12 cellular contexts compared by ENCODE assay signal in the genomic region with DNA sequence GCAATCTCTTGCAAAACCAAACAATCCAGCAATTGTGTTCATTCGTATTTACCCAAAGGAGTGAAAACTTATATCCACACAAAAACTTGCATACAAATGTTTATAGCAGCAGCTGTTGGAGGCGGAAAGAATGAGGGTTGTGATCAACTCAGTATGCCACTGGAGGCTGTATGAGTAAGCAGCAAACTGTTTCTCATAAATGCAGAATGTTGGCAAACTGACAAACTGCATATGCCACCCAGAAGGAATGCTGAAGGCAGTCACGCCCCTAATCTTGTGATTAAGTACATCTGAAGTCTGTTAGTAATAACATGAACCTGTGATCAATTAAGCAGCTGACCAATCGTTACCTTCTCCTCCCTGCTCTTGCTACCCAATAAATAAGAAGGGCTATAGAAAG.
A peak's percentile ranks its signal among the peaks of the same experiment; 100 is the strongest.
DNase-seq lines count a peak whose midpoint lies in the region; ATAC-seq and TF ChIP-seq lines count a peak whose summit lies in the region.
"Had no signal": no experiment of that assay in that cellular context is flagged by ENCODE, and none has a peak within 500 bp of the region (broad histone marks: within the 10 kb centered on the region; RNA-seq: fewer than 3 reads in every experiment).

No MANE protein-coding gene starts in this region.

- no peaks in the 10 kb centered on the region for H3K9me3 Mint-ChIP-seq in activated CD4-positive, alpha-beta T cell treated with anti-CD3 and anti-CD28 coated beads for 36 hours (ENCODE audit: low read depth)

- intact Hi-C loops in activated CD4-positive, alpha-beta T cell treated with anti-CD3 and anti-CD28 coated beads for 36 hours (cut with DNase I, micrococcal nuclease), result no loop called here
- intact Hi-C loops in right cardiac atrium (cut with DNase I), result no loop called here

- CTCF ChIA-PET in activated CD4-positive, alpha-beta T cell treated with anti-CD3 and anti-CD28 coated beads for 36 hours (lab: Charles Lee), result interaction anchor here (2.4 kb wide), 1 partner anchor 11 kb away, joined by 8 read pairs; no protein-coding TSS in a partner anchor

- H3K4me1 ChIP-seq in right cardiac atrium (ENCODE audit: control insufficient read depth, insufficient read depth, low read length), result no peaks in the 10 kb centered on the region

- no peak overlapping the region for H3K27ac Mint-ChIP-seq in activated CD4-positive, alpha-beta T cell treated with anti-CD3 and anti-CD28 coated beads for 36 hours
- H3K27ac Mint-ChIP-seq: B cell had no signal

- no peak for ATAC-seq in activated CD4-positive, alpha-beta T cell treated with anti-CD3 and anti-CD28 coated beads for 36 hours
- ATAC-seq in SK-N-SH treated with all-trans-retinoic acid at 6 μM for 48 hours, result peak; percentile 92
- ATAC-seq in HG02970 (IDR thresholded peaks at IDR 0.05; ENCODE audit: low FRiP score, unreplicated experiment), result no peak
- ATAC-seq in right cardiac atrium, result no peak
- ATAC-seq: GM12878 had no signal

- H3K27me3 ChIP-seq in right cardiac atrium (ENCODE audit: control insufficient read depth, insufficient read depth), result no peaks in the 10 kb centered on the region

- no peak overlapping the region for H3K4me3 Mint-ChIP-seq in activated CD4-positive, alpha-beta T cell treated with anti-CD3 and anti-CD28 coated beads for 36 hours
- H3K4me3 Mint-ChIP-seq: activated naive CD4-positive, alpha-beta T cell treated with anti-CD3 and anti-CD28 coated beads, Interleukin-2, amount 50 U/mL, for 24 hours; B cell had no signal

- no peaks in the 10 kb centered on the region for H3K9me3 ChIP-seq in right cardiac atrium (ENCODE audit: control insufficient read depth, low read length)

- H3K4me1 Mint-ChIP-seq in activated CD4-positive, alpha-beta T cell treated with anti-CD3 and anti-CD28 coated beads for 36 hours, result peaks cover 18% of the 10 kb centered on the region

- no peak overlapping the region for H3K27ac ChIP-seq in right cardiac atrium (ENCODE audit: low read length)
- H3K27ac ChIP-seq: WERI-Rb-1 had no signal

- 61% methylated on average over 4 of the region's 4 CpGs for WGBS in right cardiac atrium

- H3K27me3 Mint-ChIP-seq in activated CD4-positive, alpha-beta T cell treated with anti-CD3 and anti-CD28 coated beads for 36 hours, result no peaks in the 10 kb centered on the region
- H3K27me3 Mint-ChIP-seq: activated naive CD4-positive, alpha-beta T cell treated with anti-CD3 and anti-CD28 coated beads, Interleukin-2, amount 50 U/mL, for 24 hours; B cell had no signal

- peak; percentile 40 for DNase-seq in activated CD4-positive, alpha-beta T cell treated with anti-CD3 and anti-CD28 coated beads for 36 hours
- DNase-seq in activated CD4-positive, alpha-beta T cell treated with anti-CD3 and anti-CD28 coated beads for 48 hours, result no peak
- DNase-seq in fibroblast of the conjunctiva (ENCODE audit: low read depth), result peak; percentile 95
- DNase-seq in ureter (ENCODE audit: low spot score), result peak; percentile 51
- no peak for DNase-seq in AML-193 (lab: John Stamatoyannopoulos, UW)
- no peak for DNase-seq in right cardiac atrium
- DNase-seq: WERI-Rb-1 had no signal

- no peak overlapping the region for H3K4me3 ChIP-seq in right cardiac atrium (ENCODE audit: low read length)
- H3K4me3 ChIP-seq: GM12878 had no signal

- no peaks in the 10 kb centered on the region for H3K36me3 Mint-ChIP-seq in activated CD4-positive, alpha-beta T cell treated with anti-CD3 and anti-CD28 coated beads for 36 hours (ENCODE audit: low read depth)

- POLR2A ChIA-PET in activated CD4-positive, alpha-beta T cell treated with anti-CD3 and anti-CD28 coated beads for 36 hours (lab: Charles Lee), result no interaction called here

TF ChIP-seq in SK-N-SH treated with all-trans-retinoic acid at 6 μM for 48 hours, 23 proteins besides CTCF, POLR2A, EP300 and RAD21:
- TF ChIP-seq ZFP30 (CRISPR knock-in tag; IDR thresholded peaks at IDR 0.05) (no peak), ARNTL (CRISPR knock-in tag; IDR thresholded peaks at IDR 0.05; ENCODE audit: borderline replicate concordance, low read depth) (no peak), CSDC2 (CRISPR knock-in tag; IDR thresholded peaks at IDR 0.05) (no peak), TCF4 (CRISPR knock-in tag; IDR thresholded peaks at IDR 0.05; ENCODE audit: borderline replicate concordance) (no peak), ZNF565 (CRISPR knock-in tag; conservative IDR thresholded peaks at IDR 0.05; ENCODE audit: low read depth) (no peak), ZNF70 (CRISPR knock-in tag; IDR thresholded peaks at IDR 0.05) (no peak), BACH2 (CRISPR knock-in tag; IDR thresholded peaks at IDR 0.05; ENCODE audit: borderline replicate concordance) (no peak), ZC3H10 (CRISPR knock-in tag; IDR thresholded peaks at IDR 0.05) (no peak)
- TF ChIP-seq, protein P1, sequence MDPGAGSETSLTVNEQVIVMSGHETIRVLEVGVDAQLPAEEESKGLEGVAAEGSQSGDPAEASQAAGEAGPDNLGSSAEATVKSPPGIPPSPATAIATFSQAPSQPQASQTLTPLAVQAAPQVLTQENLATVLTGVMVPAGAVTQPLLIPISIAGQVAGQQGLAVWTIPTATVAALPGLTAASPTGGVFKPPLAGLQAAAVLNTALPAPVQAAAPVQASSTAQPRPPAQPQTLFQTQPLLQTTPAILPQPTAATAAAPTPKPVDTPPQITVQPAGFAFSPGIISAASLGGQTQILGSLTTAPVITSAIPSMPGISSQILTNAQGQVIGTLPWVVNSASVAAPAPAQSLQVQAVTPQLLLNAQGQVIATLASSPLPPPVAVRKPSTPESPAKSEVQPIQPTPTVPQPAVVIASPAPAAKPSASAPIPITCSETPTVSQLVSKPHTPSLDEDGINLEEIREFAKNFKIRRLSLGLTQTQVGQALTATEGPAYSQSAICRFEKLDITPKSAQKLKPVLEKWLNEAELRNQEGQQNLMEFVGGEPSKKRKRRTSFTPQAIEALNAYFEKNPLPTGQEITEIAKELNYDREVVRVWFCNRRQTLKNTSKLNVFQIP (CRISPR knock-in tag; IDR thresholded peaks at IDR 0.05; ENCODE audit: borderline replicate concordance, low read depth), result no peak

Comparison
In these comparisons a context has a peak if more than half of its experiments do, and no peak if none do; other contexts are left out.
1. DNase-seq: peak in activated CD4-positive, alpha-beta T cell treated with anti-CD3 and anti-CD28 coated beads for 36 hours (single experiment), fibroblast of the conjunctiva (single experiment) and ureter (single experiment); none in activated CD4-positive, alpha-beta T cell treated with anti-CD3 and anti-CD28 coated beads for 48 hours (single experiment), AML-193 (0 of 2) and right cardiac atrium (0 of 3).